17 cellular contexts compared by ENCODE assay signal in the genomic region with DNA sequence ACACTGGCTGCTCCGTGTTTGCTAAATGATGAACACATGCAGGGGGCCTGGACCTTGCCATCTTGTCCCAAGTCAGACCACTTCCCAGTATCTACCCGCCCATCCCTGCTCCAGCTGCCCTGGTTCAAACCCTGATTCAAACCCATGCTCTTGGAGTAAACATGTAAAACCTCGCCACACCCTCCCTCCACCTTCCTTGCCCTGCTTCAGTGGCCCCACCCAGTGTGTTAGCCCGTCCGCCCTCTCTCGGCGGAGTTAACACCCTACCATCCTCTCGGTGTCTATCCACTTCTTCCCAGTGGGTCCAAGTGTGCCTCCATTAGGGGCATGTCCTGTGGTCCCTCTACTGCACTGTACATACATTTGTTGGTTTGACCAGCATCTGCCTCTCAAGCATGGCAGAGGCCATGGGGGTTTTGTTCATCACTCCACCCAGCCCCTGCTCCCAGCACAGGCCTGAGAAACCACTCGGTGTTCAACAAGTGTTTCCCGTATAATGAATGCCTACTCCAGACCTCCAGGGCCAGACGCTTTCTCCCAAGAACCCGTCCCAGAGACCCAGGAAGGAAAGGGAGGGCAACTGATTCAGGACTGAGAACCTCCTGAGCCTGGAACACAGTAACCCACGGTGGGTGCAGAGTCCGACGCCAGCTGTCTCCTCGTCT. TPM values are rescaled to one million over a fixed set of nuclear protein-coding genes. Genes with fewer than 3 reads are reported as not detected.
DNase-seq lines count a peak whose midpoint lies in the region; ATAC-seq and TF ChIP-seq lines count a peak whose summit lies in the region.
"Had no signal": no experiment of that assay in that cellular context is flagged by ENCODE, and none has a peak within 500 bp of the region (broad histone marks: within the 10 kb centered on the region; RNA-seq: fewer than 3 reads in every experiment).

No MANE protein-coding gene starts in this region.

- ATAC-seq in activated naive CD8-positive, alpha-beta T cell treated with anti-CD3 and anti-CD28 coated beads, Interleukin-2, amount 10 ng/mL, durations not matched to agents 7 days and 5 days (ENCODE audit: low read depth): no peak
- ATAC-seq in WTC11: no peak

- no peak for TF ChIP-seq CTCF in WTC11 (IDR thresholded peaks at IDR 0.05)
- no peak for TF ChIP-seq CTCF in nephron progenitor cell (IDR thresholded peaks at IDR 0.05)

- H3K9me3 Mint-ChIP-seq in activated naive CD8-positive, alpha-beta T cell treated with anti-CD3 and anti-CD28 coated beads, Interleukin-2, amount 10 ng/mL, durations not matched to agents 7 days and 5 days: no peaks in the 10 kb centered on the region
- no peaks in the 10 kb centered on the region for H3K9me3 Mint-ChIP-seq in activated naive CD8-positive, alpha-beta T cell treated with anti-CD3 and anti-CD28 coated beads for 36 hours
- H3K9me3 Mint-ChIP-seq in WTC11: no peaks in the 10 kb centered on the region
- no peaks in the 10 kb centered on the region for H3K9me3 Mint-ChIP-seq in nephron progenitor cell

- H3K27ac Mint-ChIP-seq in activated naive CD8-positive, alpha-beta T cell treated with anti-CD3 and anti-CD28 coated beads, Interleukin-2, amount 10 ng/mL, durations not matched to agents 7 days and 5 days: peak overlapping the region; percentile 60
- H3K27ac Mint-ChIP-seq in activated naive CD8-positive, alpha-beta T cell treated with anti-CD3 and anti-CD28 coated beads for 36 hours: no peak overlapping the region
- H3K27ac Mint-ChIP-seq in WTC11 (0 out of 2 replicates have a peak overlapping the region, but pooled peaks have one; percentile 12), nephron progenitor cell (peak overlapping the region; percentile 74)

- POLR2A ChIA-PET in activated naive CD8-positive, alpha-beta T cell treated with anti-CD3 and anti-CD28 coated beads, Interleukin-2, amount 10 ng/mL, durations not matched to agents 7 days and 5 days (lab: Charles Lee): no interaction called here
- POLR2A ChIA-PET in WTC11 (lab: Charles Lee): no interaction called here

- no peaks in the 10 kb centered on the region for H3K4me1 Mint-ChIP-seq in activated naive CD8-positive, alpha-beta T cell treated with anti-CD3 and anti-CD28 coated beads, Interleukin-2, amount 10 ng/mL, durations not matched to agents 7 days and 5 days
- no peaks in the 10 kb centered on the region for H3K4me1 Mint-ChIP-seq in activated naive CD8-positive, alpha-beta T cell treated with anti-CD3 and anti-CD28 coated beads for 36 hours
- no peaks in the 10 kb centered on the region for H3K4me1 Mint-ChIP-seq in WTC11
- peaks cover 23% of the 10 kb centered on the region for H3K4me1 Mint-ChIP-seq in nephron progenitor cell

- no peak for DNase-seq in activated naive CD8-positive, alpha-beta T cell treated with anti-CD3 and anti-CD28 coated beads, Interleukin-2, amount 10 ng/mL, durations not matched to agents 7 days and 5 days
- no peak for DNase-seq in activated naive CD8-positive, alpha-beta T cell treated with anti-CD3 and anti-CD28 coated beads for 36 hours
- DNase-seq in WTC11 (ENCODE audit: low spot score): no peak
- no peak for DNase-seq in nephron progenitor cell
- no peak for DNase-seq in midbrain (lab: John Stamatoyannopoulos, UW)
- no peak for DNase-seq in pons (ENCODE audit: low spot score)
- no peak for DNase-seq in NCI-H345 treated with DMSO at 0.1 percent for 48 hours (lab: John Stamatoyannopoulos, UW; ENCODE audit: unreplicated experiment)
- DNase-seq: ACHN, AML-193, DMS53, KBM-7, NCI-H1436, NCI-H2029, NCI-H2171 treated with DMSO at 0.1 percent for 48 hours, NCI-H510A, NCI-H82, PC-9 had no signal

- no peak overlapping the region for H3K4me3 Mint-ChIP-seq in activated naive CD8-positive, alpha-beta T cell treated with anti-CD3 and anti-CD28 coated beads, Interleukin-2, amount 10 ng/mL, durations not matched to agents 7 days and 5 days
- H3K4me3 Mint-ChIP-seq in activated naive CD8-positive, alpha-beta T cell treated with anti-CD3 and anti-CD28 coated beads for 36 hours: no peak overlapping the region
- no peak overlapping the region for H3K4me3 Mint-ChIP-seq in WTC11
- no peak overlapping the region for H3K4me3 Mint-ChIP-seq in nephron progenitor cell

- CTCF ChIA-PET in WTC11 (lab: Charles Lee): interaction anchor here (0.5 kb wide), 1 partner anchor 427 kb away, joined by 5 read pairs; no protein-coding TSS in a partner anchor

- H3K27me3 Mint-ChIP-seq in activated naive CD8-positive, alpha-beta T cell treated with anti-CD3 and anti-CD28 coated beads, Interleukin-2, amount 10 ng/mL, durations not matched to agents 7 days and 5 days: no peaks in the 10 kb centered on the region
- no peaks in the 10 kb centered on the region for H3K27me3 Mint-ChIP-seq in activated naive CD8-positive, alpha-beta T cell treated with anti-CD3 and anti-CD28 coated beads for 36 hours
- H3K27me3 Mint-ChIP-seq in WTC11 (ENCODE audit: low read depth) (no peaks in the 10 kb centered on the region), nephron progenitor cell (ENCODE audit: low read depth, poor library complexity) (no peaks in the 10 kb centered on the region)

- H3K36me3 Mint-ChIP-seq in activated naive CD8-positive, alpha-beta T cell treated with anti-CD3 and anti-CD28 coated beads, Interleukin-2, amount 10 ng/mL, durations not matched to agents 7 days and 5 days: peaks cover 16% of the 10 kb centered on the region
- H3K36me3 Mint-ChIP-seq in activated naive CD8-positive, alpha-beta T cell treated with anti-CD3 and anti-CD28 coated beads for 36 hours: peaks cover 26% of the 10 kb centered on the region
- H3K36me3 Mint-ChIP-seq in WTC11: peaks cover 27% of the 10 kb centered on the region
- peaks cover 40% of the 10 kb centered on the region for H3K36me3 Mint-ChIP-seq in nephron progenitor cell (ENCODE audit: low read depth)

TF ChIP-seq in WTC11, 78 proteins besides CTCF, POLR2A, EP300 and RAD21 (continues in another document):
- TF ChIP-seq ZBTB43 (CRISPR knock-in tag; IDR thresholded peaks at IDR 0.05): no peak
- no peak for TF ChIP-seq ZSCAN18 (CRISPR knock-in tag; IDR thresholded peaks at IDR 0.05)
- no peak for TF ChIP-seq ELF4 (CRISPR knock-in tag; IDR thresholded peaks at IDR 0.05; ENCODE audit: low read depth)
- TF ChIP-seq NR1H2 (CRISPR knock-in tag; IDR thresholded peaks at IDR 0.05): no peak
- TF ChIP-seq IRF2 (CRISPR knock-in tag; IDR thresholded peaks at IDR 0.05; ENCODE audit: borderline replicate concordance, low read depth): no peak
- no peak for TF ChIP-seq FOXK1 (CRISPR knock-in tag; IDR thresholded peaks at IDR 0.05)
- TF ChIP-seq, protein P1, sequence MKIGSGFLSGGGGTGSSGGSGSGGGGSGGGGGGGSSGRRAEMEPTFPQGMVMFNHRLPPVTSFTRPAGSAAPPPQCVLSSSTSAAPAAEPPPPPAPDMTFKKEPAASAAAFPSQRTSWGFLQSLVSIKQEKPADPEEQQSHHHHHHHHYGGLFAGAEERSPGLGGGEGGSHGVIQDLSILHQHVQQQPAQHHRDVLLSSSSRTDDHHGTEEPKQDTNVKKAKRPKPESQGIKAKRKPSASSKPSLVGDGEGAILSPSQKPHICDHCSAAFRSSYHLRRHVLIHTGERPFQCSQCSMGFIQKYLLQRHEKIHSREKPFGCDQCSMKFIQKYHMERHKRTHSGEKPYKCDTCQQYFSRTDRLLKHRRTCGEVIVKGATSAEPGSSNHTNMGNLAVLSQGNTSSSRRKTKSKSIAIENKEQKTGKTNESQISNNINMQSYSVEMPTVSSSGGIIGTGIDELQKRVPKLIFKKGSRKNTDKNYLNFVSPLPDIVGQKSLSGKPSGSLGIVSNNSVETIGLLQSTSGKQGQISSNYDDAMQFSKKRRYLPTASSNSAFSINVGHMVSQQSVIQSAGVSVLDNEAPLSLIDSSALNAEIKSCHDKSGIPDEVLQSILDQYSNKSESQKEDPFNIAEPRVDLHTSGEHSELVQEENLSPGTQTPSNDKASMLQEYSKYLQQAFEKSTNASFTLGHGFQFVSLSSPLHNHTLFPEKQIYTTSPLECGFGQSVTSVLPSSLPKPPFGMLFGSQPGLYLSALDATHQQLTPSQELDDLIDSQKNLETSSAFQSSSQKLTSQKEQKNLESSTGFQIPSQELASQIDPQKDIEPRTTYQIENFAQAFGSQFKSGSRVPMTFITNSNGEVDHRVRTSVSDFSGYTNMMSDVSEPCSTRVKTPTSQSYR (CRISPR knock-in tag; IDR thresholded peaks at IDR 0.05): no peak
- TF ChIP-seq SMAD3 (CRISPR knock-in tag; IDR thresholded peaks at IDR 0.05; ENCODE audit: borderline replicate concordance): no peak
- TF ChIP-seq ZNF396 (CRISPR knock-in tag; IDR thresholded peaks at IDR 0.05; ENCODE audit: borderline replicate concordance): no peak
- no peak for TF ChIP-seq EMX1 (CRISPR knock-in tag; IDR thresholded peaks at IDR 0.05)
- no peak for TF ChIP-seq TP53 (CRISPR knock-in tag; IDR thresholded peaks at IDR 0.05)

RNA-seq across cellular contexts. Expression of gene P2RX4, which starts 37.1 kb away (rescaled TPM):
- 10 to 100 TPM; 50.7 to 52.9 TPM for total RNA-seq in activated naive CD8-positive, alpha-beta T cell treated with anti-CD3 and anti-CD28 coated beads, Interleukin-2, amount 10 ng/mL, durations not matched to agents 7 days and 5 days
- 10 to 100 TPM; 17.8 to 19.0 TPM for total RNA-seq in activated naive CD8-positive, alpha-beta T cell treated with anti-CD3 and anti-CD28 coated beads for 36 hours
- total RNA-seq in WTC11 (2021): 13.9 to 14.6 TPM (median 14.3 TPM) in 3 replicates

RNA-seq across cellular contexts. Expression of gene CAMKK2, which starts 49.5 kb away (rescaled TPM):
- 10 to 100 TPM; 27.0 to 29.2 TPM for total RNA-seq in activated naive CD8-positive, alpha-beta T cell treated with anti-CD3 and anti-CD28 coated beads, Interleukin-2, amount 10 ng/mL, durations not matched to agents 7 days and 5 days
- total RNA-seq in activated naive CD8-positive, alpha-beta T cell treated with anti-CD3 and anti-CD28 coated beads for 36 hours: 10 to 100 TPM; 37.6 to 38.6 TPM
- total RNA-seq in WTC11 (2021): 32.6 to 36.5 TPM (median 33.4 TPM) in 3 replicates
